22 cellular contexts compared by ENCODE assay signal in the genomic region with DNA sequence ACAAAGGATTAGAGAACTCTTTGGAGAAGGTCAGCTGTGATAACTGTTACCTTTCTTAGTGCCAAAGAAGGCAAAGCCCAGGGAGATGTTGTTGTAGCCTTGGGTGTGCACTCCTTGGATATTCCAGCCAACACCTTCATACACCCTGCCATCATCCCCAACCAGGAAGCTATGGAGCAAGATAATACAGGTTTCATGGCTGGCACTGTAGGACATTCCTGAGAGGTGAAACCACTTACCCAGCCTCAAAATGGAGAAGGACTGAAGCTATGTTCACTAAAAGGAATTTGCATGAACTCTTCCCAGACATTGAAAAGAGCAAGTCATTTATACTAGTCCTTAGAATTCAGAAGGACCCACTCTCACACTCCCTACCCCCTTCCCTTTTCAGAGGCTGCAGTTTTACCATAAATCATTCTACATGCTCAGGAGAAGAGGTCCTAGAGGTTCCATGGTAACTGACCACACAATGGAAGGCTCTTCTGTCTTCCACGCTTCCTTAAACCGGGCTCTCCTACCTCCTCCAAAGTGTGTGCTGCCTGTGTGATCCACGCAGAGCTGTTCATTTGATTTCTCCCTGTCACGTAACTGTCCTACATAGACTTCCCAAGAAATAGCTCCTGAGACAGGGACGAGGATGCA. TPM values are rescaled to one million over a fixed set of nuclear protein-coding genes. Genes with fewer than 3 reads are reported as not detected.
DNase-seq lines count a peak whose midpoint lies in the region; ATAC-seq and TF ChIP-seq lines count a peak whose summit lies in the region.
"Had no signal": no experiment of that assay in that cellular context is flagged by ENCODE, and none has a peak within 500 bp of the region (broad histone marks: within the 10 kb centered on the region; RNA-seq: fewer than 3 reads in every experiment).

No MANE protein-coding gene starts in this region.

- no peaks in the 10 kb centered on the region for H3K9me3 ChIP-seq in body of pancreas
- H3K9me3 ChIP-seq in mucosa of descending colon: no peaks in the 10 kb centered on the region
- H3K9me3 ChIP-seq: pancreas, thyroid gland had no signal

- no peak overlapping the region for H3K4me3 Mint-ChIP-seq in stimulated activated memory B cell treated with anti-CD40 and anti-IgM and Interleukin-4, amounts not matched to agents 10 μg/mL and 1 μg/mL and 100 μg/mL, for 72 hours
- H3K4me3 Mint-ChIP-seq: CD14-positive monocyte had no signal

- TF ChIP-seq CTCF in GM20000 (IDR thresholded peaks at IDR 0.05; ENCODE audit: extremely low read depth, missing control alignments) (no peak), body of pancreas (IDR thresholded peaks at IDR 0.05) (no peak), mucosa of descending colon (IDR thresholded peaks at IDR 0.05) (no peak)

- no peak for TF ChIP-seq POLR2A in body of pancreas (IDR thresholded peaks at IDR 0.05)

- peak overlapping the region in 2 of 4 donors; percentile 62 to 70 for H3K27ac ChIP-seq in body of pancreas
- H3K27ac ChIP-seq: thyroid gland had no signal

- H3K9me3 Mint-ChIP-seq in stimulated activated memory B cell treated with anti-CD40 and anti-IgM and Interleukin-4, amounts not matched to agents 10 μg/mL and 1 μg/mL and 100 μg/mL, for 72 hours: no peaks in the 10 kb centered on the region

- no peak overlapping the region for H3K27ac Mint-ChIP-seq in stimulated activated memory B cell treated with anti-CD40 and anti-IgM and Interleukin-4, amounts not matched to agents 10 μg/mL and 1 μg/mL and 100 μg/mL, for 72 hours

- H3K4me3 ChIP-seq in body of pancreas (no peak overlapping the region), mucosa of descending colon (no peak overlapping the region)
- H3K4me3 ChIP-seq: pancreas, thyroid gland had no signal

- H3K36me3 ChIP-seq in body of pancreas (replicated peaks in 1 of 2; ENCODE audit: insufficient read depth in 1 of 2, low read depth in 2 of 2) (no peaks in the 10 kb centered on the region), mucosa of descending colon (ENCODE audit: low read depth) (no peaks in the 10 kb centered on the region)
- H3K36me3 ChIP-seq: pancreas, thyroid gland had no signal

- H3K36me3 Mint-ChIP-seq in stimulated activated memory B cell treated with anti-CD40 and anti-IgM and Interleukin-4, amounts not matched to agents 10 μg/mL and 1 μg/mL and 100 μg/mL, for 72 hours: no peaks in the 10 kb centered on the region
- H3K36me3 Mint-ChIP-seq: CD14-positive monocyte had no signal

- DNase-seq in NCI-H2107 treated with DMSO at 0.1 percent for 48 hours (lab: John Stamatoyannopoulos, UW; ENCODE audit: unreplicated experiment) (peak; percentile 12), NCI-H2107 (lab: John Stamatoyannopoulos, UW) (no peak), GM20000 (ENCODE audit: low spot score) (peak; percentile 1), body of pancreas (no peak), mucosa of descending colon (no peak), left colon (no peak), NCI-H1048 (lab: John Stamatoyannopoulos, UW) (no peak)
- DNase-seq: activated CD4-positive, alpha-beta T cell treated with anti-CD3 and anti-CD28 coated beads for 4 hours; effector CD8-positive, alpha-beta T cell; left cardiac atrium; NCI-H446 treated with DMSO at 0.1 percent for 48 hours; SIG-M5; stimulated activated CD4-positive, alpha-beta T cell treated with anti-CD3 and anti-CD28 coated beads, Interleukin-4, amount 100 ng/mL, for 1 hour; T-helper 9 cell; thyroid gland had no signal

- H3K4me1 ChIP-seq in body of pancreas: peaks cover 11% of the 10 kb centered on the region
- no peaks in the 10 kb centered on the region for H3K4me1 ChIP-seq in mucosa of descending colon (ENCODE audit: low read depth)
- H3K4me1 ChIP-seq: pancreas, thyroid gland had no signal

- H3K27me3 ChIP-seq in body of pancreas: no peaks in the 10 kb centered on the region
- H3K27me3 ChIP-seq: pancreas, thyroid gland had no signal

- ATAC-seq in body of pancreas (peak; percentile 27), mucosa of descending colon (peak; percentile 21), left colon (no peak)
- ATAC-seq in stimulated activated memory B cell treated with anti-CD40 and anti-IgM and Interleukin-4, amounts not matched to agents 10 μg/mL and 1 μg/mL and 100 μg/mL, for 72 hours: no peak

- H3K27me3 Mint-ChIP-seq in stimulated activated memory B cell treated with anti-CD40 and anti-IgM and Interleukin-4, amounts not matched to agents 10 μg/mL and 1 μg/mL and 100 μg/mL, for 72 hours: peaks cover 86% of the 10 kb centered on the region

- peaks cover 34% of the 10 kb centered on the region for H3K4me1 Mint-ChIP-seq in stimulated activated memory B cell treated with anti-CD40 and anti-IgM and Interleukin-4, amounts not matched to agents 10 μg/mL and 1 μg/mL and 100 μg/mL, for 72 hours

- WGBS in body of pancreas, 2 donors: 31 to 36% methylated on average over 5 of the region's 5 CpGs

- intact Hi-C loops in body of pancreas (cut with DNase I) (no loop called here), mucosa of descending colon (cut with DNase I, micrococcal nuclease) (no loop called here), left colon (cut with DNase I, micrococcal nuclease) (no loop called here)

RNA-seq across cellular contexts. Expression of a gene that starts 5.5 kb away (rescaled TPM):
- total RNA-seq in body of pancreas (not detected), mucosa of descending colon (not detected), left colon (not detected)
- total RNA-seq: A172, cardiac septum, Daoy, fibroblast of villous mesenchyme, left cardiac atrium, thyroid gland had no signal

RNA-seq across cellular contexts. Expression of a gene that starts 14.5 kb away (rescaled TPM):
- total RNA-seq in body of pancreas: 10 to 100 TPM; 19.5 to 43.2 TPM
- total RNA-seq in mucosa of descending colon: 100 to 1,000 TPM in 1 of 3 donors, 10 to 100 TPM in 1, 1 to 10 TPM in 1; 5.5 to 151 (median 75.0) TPM
- total RNA-seq in left colon: 10 to 100 TPM in 1 of 2 donors, 1 to 10 TPM in 1; 9.2 to 21.0 TPM
- total RNA-seq: A172, Daoy, fibroblast of villous mesenchyme had no signal

RNA-seq across cellular contexts. Expression of a gene that starts 30.4 kb away (rescaled TPM):
- total RNA-seq in body of pancreas: not detected
- not detected for total RNA-seq in mucosa of descending colon
- total RNA-seq in left colon: not detected
- total RNA-seq: A172, cardiac septum, Daoy, fibroblast of villous mesenchyme, left cardiac atrium, pancreas, thyroid gland had no signal

RNA-seq across cellular contexts. Expression of a gene that starts 32.3 kb away (rescaled TPM):
- not detected for total RNA-seq in body of pancreas
- total RNA-seq in mucosa of descending colon: 1 to 10 TPM in 1 of 3 donors, under 1 TPM in 1, not detected in 1; 0.87 to 1.5 TPM
- total RNA-seq in left colon: under 1 TPM in 1 of 2 donors, not detected in 1; 0.85 TPM
- total RNA-seq: A172, Daoy, fibroblast of villous mesenchyme, thyroid gland had no signal

RNA-seq across cellular contexts. Expression of a gene that starts 47.7 kb away (rescaled TPM):
- 1 to 10 TPM in 1 of 2 donors, not detected in 1; 1.8 TPM for total RNA-seq in body of pancreas
- total RNA-seq in mucosa of descending colon: 10 to 100 TPM in 2 of 3 donors, 1 to 10 TPM in 1; 3.4 to 90.6 (median 22.4) TPM
- 1 to 10 TPM; 1.2 to 6.7 TPM for total RNA-seq in left colon
- total RNA-seq: A172, Daoy, fibroblast of villous mesenchyme had no signal

Comparison
In these comparisons a context has a peak if more than half of its experiments do, and no peak if none do; other contexts are left out.
1. DNase-seq: peak in NCI-H2107 treated with DMSO at 0.1 percent for 48 hours (single experiment) and GM20000 (single experiment); none in NCI-H2107 (single experiment), body of pancreas (0 of 4), mucosa of descending colon (0 of 3), left colon (0 of 2) and NCI-H1048 (single experiment).
2. ATAC-seq: peak in body of pancreas (single experiment) and mucosa of descending colon (single experiment); none in left colon (single experiment) and stimulated activated memory B cell treated with anti-CD40 and anti-IgM and Interleukin-4, amounts not matched to agents 10 μg/mL and 1 μg/mL and 100 μg/mL, for 72 hours (single experiment).